In the genomic region with DNA sequence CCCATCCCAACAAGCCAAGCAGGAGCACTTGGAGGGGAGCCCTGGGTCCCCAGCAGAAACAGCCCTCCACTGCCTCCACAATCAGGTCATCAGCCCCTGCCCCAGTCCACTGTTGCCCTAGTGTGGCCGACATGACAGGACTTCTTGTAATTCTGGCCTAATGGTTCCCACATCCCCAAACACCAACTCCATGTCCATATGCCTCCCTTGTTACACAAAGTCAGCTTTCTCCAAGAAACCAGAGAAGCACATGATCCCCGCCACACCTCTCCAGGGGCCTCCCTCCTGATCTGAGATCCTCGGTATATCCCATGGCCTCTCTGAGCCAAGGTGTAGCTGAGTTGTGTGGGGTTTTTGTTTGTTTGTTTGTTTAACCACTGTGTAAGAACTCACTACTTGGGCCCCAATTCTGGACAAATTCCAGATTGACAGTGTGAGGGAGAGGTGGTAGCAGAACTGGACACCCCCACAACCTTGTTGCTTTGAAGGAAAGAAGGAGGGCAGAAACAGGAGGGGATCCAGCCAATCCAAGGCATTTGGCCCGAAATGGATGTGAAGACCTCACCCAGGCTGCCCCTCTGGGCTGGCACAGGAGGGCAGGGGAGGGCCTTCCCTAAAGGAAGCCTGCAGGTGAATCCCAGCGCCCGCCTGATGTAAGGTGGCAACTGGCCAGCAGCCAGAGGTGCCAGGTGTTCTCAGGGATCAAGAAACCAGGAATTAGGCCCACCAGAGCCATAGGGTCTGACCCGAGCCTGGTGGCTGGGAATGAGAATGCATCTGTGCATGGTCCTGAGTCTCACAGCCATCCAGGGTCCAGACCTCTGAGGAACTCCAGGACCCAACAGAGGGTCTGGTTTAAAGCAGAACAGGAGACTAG, we compare ENCODE assay signal across 9 cellular contexts. TPM values are rescaled to one million over a fixed set of nuclear protein-coding genes. Genes with fewer than 3 reads are reported as not detected.
A peak's percentile ranks its signal among the peaks of the same experiment; 100 is the strongest.
DNase-seq lines count a peak whose midpoint lies in the region; ATAC-seq, FAIRE-seq and TF ChIP-seq lines count a peak whose summit lies in the region.
"Had no signal": no experiment of that assay in that cellular context is flagged by ENCODE, and none has a peak within 500 bp of the region (broad histone marks: within the 10 kb centered on the region; RNA-seq: fewer than 3 reads in every experiment).

No MANE protein-coding gene starts in this region.

- no peak overlapping the region for H2AFZ ChIP-seq in neuronal stem cell (ENCODE audit: low read length)

- peak overlapping the region; percentile 41 to 50 for H3K27ac ChIP-seq in ascending aorta
- no peak overlapping the region for H3K27ac ChIP-seq in neuronal stem cell (replicated peaks; ENCODE audit: low read length)

- ATAC-seq in HG03175 (IDR thresholded peaks at IDR 0.05; ENCODE audit: unreplicated experiment): no peak
- ATAC-seq: left lung had no signal

- peak overlapping the region; percentile 51 for H2AK5ac ChIP-seq in neuronal stem cell (ENCODE audit: low read depth, low read length)

- H2BK15ac ChIP-seq in neuronal stem cell (ENCODE audit: low read length): no peak overlapping the region

- H3K4me3 ChIP-seq in ascending aorta: no peak overlapping the region
- H3K4me3 ChIP-seq in neuronal stem cell (ENCODE audit: low read length in 2 of 2): no peak overlapping the region
- H3K4me3 ChIP-seq: left lung had no signal

- H3K79me1 ChIP-seq in neuronal stem cell (ENCODE audit: low read depth, low read length): no peaks in the 10 kb centered on the region

- no peaks in the 10 kb centered on the region for H3K36me3 ChIP-seq in ascending aorta
- H3K36me3 ChIP-seq in neuronal stem cell (replicated peaks in 1 of 2; ENCODE audit: control insufficient read depth in 2 of 2, insufficient read depth in 2 of 2, low read length in 2 of 2): no peaks in the 10 kb centered on the region

- no peaks in the 10 kb centered on the region for H3K27me3 ChIP-seq in ascending aorta
- H3K27me3 ChIP-seq in neuronal stem cell (ENCODE audit: control insufficient read depth in 3 of 3, insufficient read depth in 3 of 3, low read depth in 1 of 3, low read length in 3 of 3): no peaks in the 10 kb centered on the region
- H3K27me3 ChIP-seq: left lung had no signal

- no peak overlapping the region for H3K23ac ChIP-seq in neuronal stem cell (ENCODE audit: low read depth, low read length, poor library complexity)

- WGBS in neuronal stem cell (ENCODE audit: extremely low coverage in 2 of 2, insufficient read length in 2 of 2, insufficient replicate concordance in 1 of 2), 2 donors: no CpG with 5 or more reads among the region's 7 CpGs

- intact Hi-C loops in ascending aorta (cut with DNase I): no loop called here

- H3K4ac ChIP-seq in neuronal stem cell (ENCODE audit: low read length): no peak overlapping the region

- no peak for TF ChIP-seq CTCF in ascending aorta (IDR thresholded peaks at IDR 0.05)

- H4K8ac ChIP-seq in neuronal stem cell (ENCODE audit: low read depth, low read length): no peak overlapping the region

- H3K4me1 ChIP-seq in ascending aorta (peaks cover 10 to 18% of the 10 kb centered on the region in 2 donors), neuronal stem cell (ENCODE audit: control insufficient read depth in 2 of 2, insufficient read depth in 1 of 2, low read depth in 1 of 2, low read length in 2 of 2) (peaks cover 0 to 3% of the 10 kb centered on the region in 2 donors)

- no peak overlapping the region for H2BK12ac ChIP-seq in neuronal stem cell (ENCODE audit: low read length)

- H4K91ac ChIP-seq in neuronal stem cell (ENCODE audit: low read depth, low read length, poor library complexity): no peak overlapping the region

- no peak overlapping the region for H3K9ac ChIP-seq in neuronal stem cell (ENCODE audit: low read depth, low read length, poor library complexity)

- no peak for FAIRE-seq in HTR-8/SVneo (lab: Jason Lieb, UNC)

- H3K18ac ChIP-seq in neuronal stem cell (ENCODE audit: low read length): no peak overlapping the region

- H3K9me3 ChIP-seq in ascending aorta (no peaks in the 10 kb centered on the region), neuronal stem cell (replicated peaks in 1 of 2; ENCODE audit: control insufficient read depth in 2 of 2, insufficient read depth in 1 of 2, low read depth in 1 of 2, low read length in 2 of 2) (no peaks in the 10 kb centered on the region)
- H3K9me3 ChIP-seq: left lung had no signal

- H3K14ac ChIP-seq in neuronal stem cell (ENCODE audit: low read length): no peak overlapping the region

- DNase-seq in DMS53 (lab: John Stamatoyannopoulos, UW) (peak; percentile 87), NCI-H1105 treated with DMSO at 0.1 percent for 48 hours (lab: John Stamatoyannopoulos, UW) (peak; percentile 86), ascending aorta (ENCODE audit: low spot score in 2 of 2) (peak in 1 of 2 donors; percentile 9), neuronal stem cell (ENCODE audit: low spot score) (no peak), NCI-H526 treated with DMSO at 0.1 percent for 48 hours (lab: John Stamatoyannopoulos, UW) (no peak), GOT3 (lab: John Stamatoyannopoulos, UW) (no peak), HTR-8/SVneo (ENCODE audit: insufficient read length, low spot score) (no peak)

- no peak overlapping the region for H3K4me2 ChIP-seq in neuronal stem cell (ENCODE audit: insufficient read depth, low read length, poor library complexity, severe bottlenecking)

- no peak overlapping the region for H2BK120ac ChIP-seq in neuronal stem cell (ENCODE audit: low read depth, low read length)

- H2BK5ac ChIP-seq in neuronal stem cell (ENCODE audit: low read length): no peak overlapping the region

RNA-seq across cellular contexts. Expression of gene IRF1, which starts 13.5 kb away (rescaled TPM):
- 57.7 TPM for total RNA-seq in ascending aorta
- 1.4 TPM for polyA plus RNA-seq in neuronal stem cell (2013, experiment 1 of 2)
- 1.5 TPM for polyA plus RNA-seq in neuronal stem cell (2013, experiment 2 of 2)

Comparison
In these comparisons a context has a peak if more than half of its experiments do, and no peak if none do; other contexts are left out.
1. DNase-seq: peak in DMS53 (single experiment) and NCI-H1105 treated with DMSO at 0.1 percent for 48 hours (single experiment); none in neuronal stem cell (single experiment), NCI-H526 treated with DMSO at 0.1 percent for 48 hours (single experiment), GOT3 (single experiment) and HTR-8/SVneo (single experiment).